ENCODE assay signal across 1 cellular context in the genomic region with DNA sequence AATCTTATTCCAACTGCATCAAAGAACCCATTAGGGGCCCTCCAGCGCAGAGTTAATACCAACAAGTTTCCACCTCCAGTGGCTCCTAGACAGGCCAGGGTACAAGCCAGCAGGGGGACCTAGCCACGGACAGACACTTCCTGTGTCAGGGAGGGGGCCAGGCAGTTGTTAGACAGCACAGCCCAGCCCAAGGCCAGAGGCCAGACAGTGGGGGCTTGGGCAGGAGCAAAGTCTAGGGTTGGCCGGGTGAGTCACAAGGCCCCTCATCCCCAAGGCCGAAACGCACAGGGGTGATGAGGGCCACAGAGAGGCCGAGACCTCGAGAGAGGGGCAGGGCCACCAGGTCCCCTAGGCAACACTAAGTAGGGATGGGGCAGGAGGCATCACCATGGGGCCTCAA.
TF ChIP-seq lines count a peak whose summit lies in the region.

No MANE protein-coding gene starts in this region.

TF ChIP-seq in HepG2, 621 proteins besides CTCF, POLR2A, EP300 and RAD21 (continued from another document and continues in another):
- TF ChIP-seq, protein P1, sequence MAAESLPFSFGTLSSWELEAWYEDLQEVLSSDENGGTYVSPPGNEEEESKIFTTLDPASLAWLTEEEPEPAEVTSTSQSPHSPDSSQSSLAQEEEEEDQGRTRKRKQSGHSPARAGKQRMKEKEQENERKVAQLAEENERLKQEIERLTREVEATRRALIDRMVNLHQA (CRISPR knock-in tag; IDR thresholded peaks at IDR 0.05) = no peak
- TF ChIP-seq ZSCAN29 (CRISPR knock-in tag; conservative IDR thresholded peaks at IDR 0.05) = no peak
- no peak for TF ChIP-seq ZNF263 (CRISPR knock-in tag; IDR thresholded peaks at IDR 0.05)
- no peak for TF ChIP-seq PLRG1 (conservative IDR thresholded peaks at IDR 0.05)
- TF ChIP-seq, protein P2, sequence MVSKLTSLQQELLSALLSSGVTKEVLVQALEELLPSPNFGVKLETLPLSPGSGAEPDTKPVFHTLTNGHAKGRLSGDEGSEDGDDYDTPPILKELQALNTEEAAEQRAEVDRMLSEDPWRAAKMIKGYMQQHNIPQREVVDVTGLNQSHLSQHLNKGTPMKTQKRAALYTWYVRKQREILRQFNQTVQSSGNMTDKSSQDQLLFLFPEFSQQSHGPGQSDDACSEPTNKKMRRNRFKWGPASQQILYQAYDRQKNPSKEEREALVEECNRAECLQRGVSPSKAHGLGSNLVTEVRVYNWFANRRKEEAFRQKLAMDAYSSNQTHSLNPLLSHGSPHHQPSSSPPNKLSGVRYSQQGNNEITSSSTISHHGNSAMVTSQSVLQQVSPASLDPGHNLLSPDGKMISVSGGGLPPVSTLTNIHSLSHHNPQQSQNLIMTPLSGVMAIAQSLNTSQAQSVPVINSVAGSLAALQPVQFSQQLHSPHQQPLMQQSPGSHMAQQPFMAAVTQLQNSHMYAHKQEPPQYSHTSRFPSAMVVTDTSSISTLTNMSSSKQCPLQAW (CRISPR knock-in tag; IDR thresholded peaks at IDR 0.05) = peak; percentile 78
- TF ChIP-seq AHR (CRISPR knock-in tag; IDR thresholded peaks at IDR 0.05) = no peak
- TF ChIP-seq REL (CRISPR knock-in tag; conservative IDR thresholded peaks at IDR 0.05) = no peak
- TF ChIP-seq, protein P3, sequence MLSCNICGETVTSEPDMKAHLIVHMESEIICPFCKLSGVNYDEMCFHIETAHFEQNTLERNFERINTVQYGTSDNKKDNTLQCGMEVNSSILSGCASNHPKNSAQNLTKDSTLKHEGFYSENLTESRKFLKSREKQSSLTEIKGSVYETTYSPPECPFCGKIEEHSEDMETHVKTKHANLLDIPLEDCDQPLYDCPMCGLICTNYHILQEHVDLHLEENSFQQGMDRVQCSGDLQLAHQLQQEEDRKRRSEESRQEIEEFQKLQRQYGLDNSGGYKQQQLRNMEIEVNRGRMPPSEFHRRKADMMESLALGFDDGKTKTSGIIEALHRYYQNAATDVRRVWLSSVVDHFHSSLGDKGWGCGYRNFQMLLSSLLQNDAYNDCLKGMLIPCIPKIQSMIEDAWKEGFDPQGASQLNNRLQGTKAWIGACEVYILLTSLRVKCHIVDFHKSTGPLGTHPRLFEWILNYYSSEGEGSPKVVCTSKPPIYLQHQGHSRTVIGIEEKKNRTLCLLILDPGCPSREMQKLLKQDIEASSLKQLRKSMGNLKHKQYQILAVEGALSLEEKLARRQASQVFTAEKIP (CRISPR knock-in tag; IDR thresholded peaks at IDR 0.05; ENCODE audit: borderline replicate concordance) = no peak
- peak; percentile 26; the same call in 1 of the 2 replicates for TF ChIP-seq ZFY (CRISPR knock-in tag; IDR thresholded peaks at IDR 0.05)
- no peak for TF ChIP-seq CBX2 (IDR thresholded peaks at IDR 0.05; ENCODE audit: low read depth, low read length)
- TF ChIP-seq CBX2 (CRISPR knock-in tag; IDR thresholded peaks at IDR 0.05; ENCODE audit: low read depth) = no peak
- TF ChIP-seq NR2F1 (CRISPR knock-in tag; IDR thresholded peaks at IDR 0.05) = peak; percentile 86 to 91
- TF ChIP-seq, protein P4, sequence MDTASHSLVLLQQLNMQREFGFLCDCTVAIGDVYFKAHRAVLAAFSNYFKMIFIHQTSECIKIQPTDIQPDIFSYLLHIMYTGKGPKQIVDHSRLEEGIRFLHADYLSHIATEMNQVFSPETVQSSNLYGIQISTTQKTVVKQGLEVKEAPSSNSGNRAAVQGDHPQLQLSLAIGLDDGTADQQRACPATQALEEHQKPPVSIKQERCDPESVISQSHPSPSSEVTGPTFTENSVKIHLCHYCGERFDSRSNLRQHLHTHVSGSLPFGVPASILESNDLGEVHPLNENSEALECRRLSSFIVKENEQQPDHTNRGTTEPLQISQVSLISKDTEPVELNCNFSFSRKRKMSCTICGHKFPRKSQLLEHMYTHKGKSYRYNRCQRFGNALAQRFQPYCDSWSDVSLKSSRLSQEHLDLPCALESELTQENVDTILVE (CRISPR knock-in tag; IDR thresholded peaks at IDR 0.05) = no peak
- no peak for TF ChIP-seq MED8 (CRISPR knock-in tag; IDR thresholded peaks at IDR 0.05; ENCODE audit: insufficient replicate concordance)
- no peak for TF ChIP-seq KLF6 (CRISPR knock-in tag; IDR thresholded peaks at IDR 0.05)
- TF ChIP-seq ZNF780A (CRISPR knock-in tag; IDR thresholded peaks at IDR 0.05) = no peak
- TF ChIP-seq ZNF557 (CRISPR knock-in tag; IDR thresholded peaks at IDR 0.05) = no peak
- TF ChIP-seq, protein P5, sequence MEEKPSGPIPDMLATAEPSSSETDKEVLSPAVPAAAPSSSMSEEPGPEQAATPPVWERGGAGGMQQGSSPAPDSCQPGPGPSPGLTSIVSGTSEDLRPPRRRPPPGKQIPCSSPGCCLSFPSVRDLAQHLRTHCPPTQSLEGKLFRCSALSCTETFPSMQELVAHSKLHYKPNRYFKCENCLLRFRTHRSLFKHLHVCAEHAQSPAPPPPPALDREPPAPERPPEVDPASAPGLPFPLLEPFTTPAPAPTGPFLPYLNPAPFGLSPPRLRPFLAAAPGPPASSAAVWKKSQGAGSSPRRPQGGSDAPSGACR (CRISPR knock-in tag; IDR thresholded peaks at IDR 0.05) = no peak
- no peak for TF ChIP-seq ZSCAN20 (CRISPR knock-in tag; IDR thresholded peaks at IDR 0.05; ENCODE audit: borderline replicate concordance)
- TF ChIP-seq KDM5A (IDR thresholded peaks at IDR 0.05; ENCODE audit: borderline replicate concordance, low read length) = no peak
- TF ChIP-seq TEAD3 (CRISPR knock-in tag; optimal IDR thresholded peaks at IDR 0.05; ENCODE audit: borderline replicate concordance) = peak; percentile 66
- no peak for TF ChIP-seq ZFP62 (CRISPR knock-in tag; IDR thresholded peaks at IDR 0.05)
- no peak for TF ChIP-seq MXD4 (CRISPR knock-in tag; IDR thresholded peaks at IDR 0.05)
- no peak for TF ChIP-seq ELF4 (CRISPR knock-in tag; IDR thresholded peaks at IDR 0.05; ENCODE audit: borderline replicate concordance)
- TF ChIP-seq, protein P6, sequence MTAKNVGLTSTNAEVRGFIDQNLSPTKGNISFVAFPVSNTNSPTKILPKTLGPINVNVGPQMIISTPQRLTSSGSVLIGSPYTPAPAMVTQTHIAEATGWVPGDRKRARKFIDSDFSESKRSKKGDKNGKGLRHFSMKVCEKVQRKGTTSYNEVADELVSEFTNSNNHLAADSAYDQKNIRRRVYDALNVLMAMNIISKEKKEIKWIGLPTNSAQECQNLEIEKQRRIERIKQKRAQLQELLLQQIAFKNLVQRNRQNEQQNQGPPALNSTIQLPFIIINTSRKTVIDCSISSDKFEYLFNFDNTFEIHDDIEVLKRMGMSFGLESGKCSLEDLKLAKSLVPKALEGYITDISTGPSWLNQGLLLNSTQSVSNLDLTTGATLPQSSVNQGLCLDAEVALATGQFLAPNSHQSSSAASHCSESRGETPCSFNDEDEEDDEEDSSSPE (CRISPR knock-in tag; IDR thresholded peaks at IDR 0.05) = no peak
- no peak for TF ChIP-seq YY1 (IDR thresholded peaks at IDR 0.05; ENCODE audit: insufficient read depth, insufficient replicate concordance, low read depth, low read length)
- TF ChIP-seq NFIB (CRISPR knock-in tag; IDR thresholded peaks at IDR 0.05; ENCODE audit: borderline replicate concordance) = no peak
- no peak for TF ChIP-seq ZNF782 (CRISPR knock-in tag; IDR thresholded peaks at IDR 0.05; ENCODE audit: borderline replicate concordance)
- TF ChIP-seq HDAC2 (CRISPR knock-in tag; IDR thresholded peaks at IDR 0.05) = 0 out of 2 replicates have a peak, but pooled peaks have one; percentile 45
- no peak for TF ChIP-seq ZNF232 (CRISPR knock-in tag; IDR thresholded peaks at IDR 0.05; ENCODE audit: borderline replicate concordance)
- no peak for TF ChIP-seq ZNF777 (CRISPR knock-in tag; IDR thresholded peaks at IDR 0.05)
- TF ChIP-seq, protein P7, sequence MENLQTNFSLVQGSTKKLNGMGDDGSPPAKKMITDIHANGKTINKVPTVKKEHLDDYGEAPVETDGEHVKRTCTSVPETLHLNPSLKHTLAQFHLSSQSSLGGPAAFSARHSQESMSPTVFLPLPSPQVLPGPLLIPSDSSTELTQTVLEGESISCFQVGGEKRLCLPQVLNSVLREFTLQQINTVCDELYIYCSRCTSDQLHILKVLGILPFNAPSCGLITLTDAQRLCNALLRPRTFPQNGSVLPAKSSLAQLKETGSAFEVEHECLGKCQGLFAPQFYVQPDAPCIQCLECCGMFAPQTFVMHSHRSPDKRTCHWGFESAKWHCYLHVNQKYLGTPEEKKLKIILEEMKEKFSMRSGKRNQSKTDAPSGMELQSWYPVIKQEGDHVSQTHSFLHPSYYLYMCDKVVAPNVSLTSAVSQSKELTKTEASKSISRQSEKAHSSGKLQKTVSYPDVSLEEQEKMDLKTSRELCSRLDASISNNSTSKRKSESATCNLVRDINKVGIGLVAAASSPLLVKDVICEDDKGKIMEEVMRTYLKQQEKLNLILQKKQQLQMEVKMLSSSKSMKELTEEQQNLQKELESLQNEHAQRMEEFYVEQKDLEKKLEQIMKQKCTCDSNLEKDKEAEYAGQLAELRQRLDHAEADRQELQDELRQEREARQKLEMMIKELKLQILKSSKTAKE (CRISPR knock-in tag; IDR thresholded peaks at IDR 0.05; ENCODE audit: borderline replicate concordance) = peak; percentile 68; the same call in 1 of the 2 replicates
- no peak for TF ChIP-seq ZNF746 (CRISPR knock-in tag; IDR thresholded peaks at IDR 0.05)
- no peak for TF ChIP-seq ZKSCAN8 (CRISPR knock-in tag; IDR thresholded peaks at IDR 0.05; ENCODE audit: borderline replicate concordance)
- TF ChIP-seq TEAD2 (CRISPR knock-in tag; IDR thresholded peaks at IDR 0.05) = no peak
- TF ChIP-seq ZNF547 (CRISPR knock-in tag; IDR thresholded peaks at IDR 0.05) = no peak
- TF ChIP-seq GATAD2A (CRISPR knock-in tag; IDR thresholded peaks at IDR 0.05) = 0 out of 2 replicates have a peak, but pooled peaks have one; percentile 43
- TF ChIP-seq, protein P8, sequence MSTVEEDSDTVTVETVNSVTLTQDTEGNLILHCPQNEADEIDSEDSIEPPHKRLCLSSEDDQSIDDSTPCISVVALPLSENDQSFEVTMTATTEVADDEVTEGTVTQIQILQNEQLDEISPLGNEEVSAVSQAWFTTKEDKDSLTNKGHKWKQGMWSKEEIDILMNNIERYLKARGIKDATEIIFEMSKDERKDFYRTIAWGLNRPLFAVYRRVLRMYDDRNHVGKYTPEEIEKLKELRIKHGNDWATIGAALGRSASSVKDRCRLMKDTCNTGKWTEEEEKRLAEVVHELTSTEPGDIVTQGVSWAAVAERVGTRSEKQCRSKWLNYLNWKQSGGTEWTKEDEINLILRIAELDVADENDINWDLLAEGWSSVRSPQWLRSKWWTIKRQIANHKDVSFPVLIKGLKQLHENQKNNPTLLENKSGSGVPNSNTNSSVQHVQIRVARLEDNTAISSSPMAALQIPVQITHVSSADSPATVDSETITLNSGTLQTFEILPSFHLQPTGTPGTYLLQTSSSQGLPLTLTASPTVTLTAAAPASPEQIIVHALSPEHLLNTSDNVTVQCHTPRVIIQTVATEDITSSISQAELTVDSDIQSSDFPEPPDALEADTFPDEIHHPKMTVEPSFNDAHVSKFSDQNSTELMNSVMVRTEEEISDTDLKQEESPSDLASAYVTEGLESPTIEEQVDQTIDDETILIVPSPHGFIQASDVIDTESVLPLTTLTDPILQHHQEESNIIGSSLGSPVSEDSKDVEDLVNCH (CRISPR knock-in tag; IDR thresholded peaks at IDR 0.05) = no peak
- TF ChIP-seq, protein P9, sequence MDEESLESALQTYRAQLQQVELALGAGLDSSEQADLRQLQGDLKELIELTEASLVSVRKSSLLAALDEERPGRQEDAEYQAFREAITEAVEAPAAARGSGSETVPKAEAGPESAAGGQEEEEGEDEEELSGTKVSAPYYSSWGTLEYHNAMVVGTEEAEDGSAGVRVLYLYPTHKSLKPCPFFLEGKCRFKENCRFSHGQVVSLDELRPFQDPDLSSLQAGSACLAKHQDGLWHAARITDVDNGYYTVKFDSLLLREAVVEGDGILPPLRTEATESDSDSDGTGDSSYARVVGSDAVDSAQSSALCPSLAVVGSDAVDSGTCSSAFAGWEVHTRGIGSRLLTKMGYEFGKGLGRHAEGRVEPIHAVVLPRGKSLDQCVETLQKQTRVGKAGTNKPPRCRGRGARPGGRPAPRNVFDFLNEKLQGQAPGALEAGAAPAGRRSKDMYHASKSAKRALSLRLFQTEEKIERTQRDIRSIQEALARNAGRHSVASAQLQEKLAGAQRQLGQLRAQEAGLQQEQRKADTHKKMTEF (CRISPR knock-in tag; IDR thresholded peaks at IDR 0.05) = 0 out of 2 replicates have a peak, but pooled peaks have one; percentile 32
- no peak for TF ChIP-seq MAFK (conservative IDR thresholded peaks at IDR 0.05 in 1 of 2, IDR thresholded peaks at IDR 0.05 in 1 of 2; ENCODE audit: low read length in 2 of 2)
- TF ChIP-seq ZSCAN22 (CRISPR knock-in tag; IDR thresholded peaks at IDR 0.05) = no peak
- TF ChIP-seq, protein P10, sequence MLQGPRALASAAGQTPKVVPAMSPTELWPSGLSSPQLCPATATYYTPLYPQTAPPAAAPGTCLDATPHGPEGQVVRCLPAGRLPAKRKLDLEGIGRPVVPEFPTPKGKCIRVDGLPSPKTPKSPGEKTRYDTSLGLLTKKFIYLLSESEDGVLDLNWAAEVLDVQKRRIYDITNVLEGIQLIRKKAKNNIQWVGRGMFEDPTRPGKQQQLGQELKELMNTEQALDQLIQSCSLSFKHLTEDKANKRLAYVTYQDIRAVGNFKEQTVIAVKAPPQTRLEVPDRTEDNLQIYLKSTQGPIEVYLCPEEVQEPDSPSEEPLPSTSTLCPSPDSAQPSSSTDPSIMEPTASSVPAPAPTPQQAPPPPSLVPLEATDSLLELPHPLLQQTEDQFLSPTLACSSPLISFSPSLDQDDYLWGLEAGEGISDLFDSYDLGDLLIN (CRISPR knock-in tag; IDR thresholded peaks at IDR 0.05; ENCODE audit: borderline replicate concordance) = no peak
- TF ChIP-seq NFE2 (CRISPR knock-in tag; IDR thresholded peaks at IDR 0.05) = no peak
- TF ChIP-seq RFX1 (IDR thresholded peaks at IDR 0.05) = peak; percentile 34; the same call in 1 of the 2 replicates
- no peak for TF ChIP-seq CCDC6 (CRISPR knock-in tag; IDR thresholded peaks at IDR 0.05)
- TF ChIP-seq ZNF446 (CRISPR knock-in tag; IDR thresholded peaks at IDR 0.05) = no peak
- TF ChIP-seq, protein P11, sequence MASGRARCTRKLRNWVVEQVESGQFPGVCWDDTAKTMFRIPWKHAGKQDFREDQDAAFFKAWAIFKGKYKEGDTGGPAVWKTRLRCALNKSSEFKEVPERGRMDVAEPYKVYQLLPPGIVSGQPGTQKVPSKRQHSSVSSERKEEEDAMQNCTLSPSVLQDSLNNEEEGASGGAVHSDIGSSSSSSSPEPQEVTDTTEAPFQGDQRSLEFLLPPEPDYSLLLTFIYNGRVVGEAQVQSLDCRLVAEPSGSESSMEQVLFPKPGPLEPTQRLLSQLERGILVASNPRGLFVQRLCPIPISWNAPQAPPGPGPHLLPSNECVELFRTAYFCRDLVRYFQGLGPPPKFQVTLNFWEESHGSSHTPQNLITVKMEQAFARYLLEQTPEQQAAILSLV (CRISPR knock-in tag; IDR thresholded peaks at IDR 0.05; ENCODE audit: borderline replicate concordance) = no peak
- no peak for TF ChIP-seq NR3C1 (CRISPR knock-in tag; IDR thresholded peaks at IDR 0.05)
